In the genomic region with DNA sequence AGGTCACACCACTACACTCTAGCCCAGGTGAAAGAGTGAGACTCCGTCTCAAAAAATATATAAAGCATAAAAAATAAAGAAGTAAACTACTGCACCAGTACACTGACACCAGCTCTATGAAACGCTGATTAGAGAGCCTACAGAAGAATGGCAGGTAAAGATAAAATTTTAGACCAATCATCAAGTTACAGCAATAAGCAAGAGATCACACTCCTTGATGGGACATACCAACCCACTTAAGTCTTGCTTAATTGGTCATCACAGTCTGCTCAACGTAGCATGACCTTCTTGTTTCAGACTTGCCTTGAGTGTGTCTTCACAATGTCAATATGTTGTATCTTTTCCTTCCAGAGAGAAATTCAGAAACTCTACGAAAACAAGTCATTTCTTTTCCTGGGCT, we compare ENCODE assay signal across 32 cellular contexts.
"Had no signal": no experiment of that assay in that cellular context is flagged by ENCODE, and none has a peak within 500 bp of the region (broad histone marks: within the 10 kb centered on the region; RNA-seq: fewer than 3 reads in every experiment).

No MANE protein-coding gene starts in this region.

- DNase-seq: activated CD4-positive, alpha-beta T cell treated with anti-CD3 and anti-CD28 coated beads, Interleukin-2, amount 10 ng/mL, durations not matched to agents 7 days and 5 days; activated CD4-positive, alpha-beta T cell treated with anti-CD3 and anti-CD28 coated beads, Interleukin-2, amount 50 U/mL, for 48 hours; activated CD8-positive, alpha-beta memory T cell treated with anti-CD3 and anti-CD28 coated beads for 24 hours; activated CD8-positive, alpha-beta memory T cell treated with anti-CD3 and anti-CD28 coated beads, Interleukin-2, amount 10 ng/mL, durations not matched to agents 7 days and 5 days; activated CD8-positive, alpha-beta memory T cell treated with anti-CD3 and anti-CD28 coated beads, Interleukin-2, amount 50 U/mL, for 48 hours; activated gamma-delta T cell treated with Interleukin-2 at 50 U/mL for 16 hours; activated naive CD4-positive, alpha-beta T cell treated with anti-CD3 and anti-CD28 coated beads for 36 hours; activated T-cell treated with anti-CD3 and anti-CD28 coated beads, Interleukin-2, amount 50 U/mL, for 1 hour; amniotic stem cell; aorta; brain microvascular endothelial cell; central memory CD4-positive, alpha-beta T cell; Kasumi-1; KG1; MG63; NCI-H1092; NCI-H1436 treated with DMSO at 0.1 percent for 48 hours; NCI-H1694 treated with DMSO at 0.1 percent for 48 hours; NCI-H2029; NCI-H2171; NCI-H510A; NCI-H526; NCI-H748 treated with DMSO at 0.1 percent for 48 hours; NK-92 treated with Interleukin-12 subunit alpha and Interleukin-12 subunit beta, amount 100 ng/mL, for 24 hours; PC-3; Peyer's patch; RPMI8226; SHP77 treated with DMSO at 0.1 percent for 48 hours; SK-N-SH had no signal

- ATAC-seq: activated CD8-positive, alpha-beta memory T cell treated with anti-CD3 and anti-CD28 coated beads, Interleukin-2, amount 10 ng/mL, durations not matched to agents 7 days and 5 days; activated naive CD4-positive, alpha-beta T cell treated with anti-CD3 and anti-CD28 coated beads, Interleukin-2, amount 50 U/mL, for 72 hours; PC-3 had no signal

- H3K4me3 Mint-ChIP-seq: activated CD4-positive, alpha-beta T cell treated with anti-CD3 and anti-CD28 coated beads, Interleukin-2, amount 10 ng/mL, durations not matched to agents 7 days and 5 days; activated CD8-positive, alpha-beta memory T cell treated with anti-CD3 and anti-CD28 coated beads, Interleukin-2, amount 10 ng/mL, durations not matched to agents 7 days and 5 days; activated naive CD4-positive, alpha-beta T cell treated with anti-CD3 and anti-CD28 coated beads for 36 hours; T-helper 1 cell treated with Interleukin-12 subunit alpha and Interleukin-12 subunit beta and Interleukin-4 antibody, amounts not matched to agents 30 μg/mL and 1 μg/mL, for 36 hours; T-helper 2 cell treated with Interferon-gamma antibody and Interleukin-4, amounts not matched to agents 5 μg/mL and 100 μg/mL, for 36 hours had no signal

- H3K36me3 Mint-ChIP-seq: activated naive CD4-positive, alpha-beta T cell treated with anti-CD3 and anti-CD28 coated beads, Interleukin-2, amount 50 U/mL, for 72 hours had no signal

- H3K27me3 Mint-ChIP-seq: activated CD4-positive, alpha-beta T cell treated with anti-CD3 and anti-CD28 coated beads, Interleukin-2, amount 10 ng/mL, durations not matched to agents 7 days and 5 days; activated CD8-positive, alpha-beta memory T cell treated with anti-CD3 and anti-CD28 coated beads, Interleukin-2, amount 10 ng/mL, durations not matched to agents 7 days and 5 days had no signal

- H3K9me3 Mint-ChIP-seq: activated CD4-positive, alpha-beta T cell treated with anti-CD3 and anti-CD28 coated beads, Interleukin-2, amount 10 ng/mL, durations not matched to agents 7 days and 5 days; activated naive CD4-positive, alpha-beta T cell treated with anti-CD3 and anti-CD28 coated beads for 36 hours; activated naive CD4-positive, alpha-beta T cell treated with anti-CD3 and anti-CD28 coated beads, Interleukin-2, amount 50 U/mL, for 72 hours; T-helper 1 cell treated with Interleukin-12 subunit alpha and Interleukin-12 subunit beta and Interleukin-4 antibody, amounts not matched to agents 30 μg/mL and 1 μg/mL, for 36 hours; T-helper 2 cell treated with Interferon-gamma antibody and Interleukin-4, amounts not matched to agents 5 μg/mL and 100 μg/mL, for 36 hours had no signal

- H3K27ac Mint-ChIP-seq: activated CD4-positive, alpha-beta T cell treated with anti-CD3 and anti-CD28 coated beads, Interleukin-2, amount 10 ng/mL, durations not matched to agents 7 days and 5 days; activated CD8-positive, alpha-beta memory T cell treated with anti-CD3 and anti-CD28 coated beads, Interleukin-2, amount 10 ng/mL, durations not matched to agents 7 days and 5 days; activated naive CD4-positive, alpha-beta T cell treated with anti-CD3 and anti-CD28 coated beads for 36 hours; activated naive CD4-positive, alpha-beta T cell treated with anti-CD3 and anti-CD28 coated beads, Interleukin-2, amount 50 U/mL, for 72 hours; T-helper 1 cell treated with Interleukin-12 subunit alpha and Interleukin-12 subunit beta and Interleukin-4 antibody, amounts not matched to agents 30 μg/mL and 1 μg/mL, for 36 hours; T-helper 2 cell treated with Interferon-gamma antibody and Interleukin-4, amounts not matched to agents 5 μg/mL and 100 μg/mL, for 36 hours had no signal

- H3K4me1 Mint-ChIP-seq: activated CD4-positive, alpha-beta T cell treated with anti-CD3 and anti-CD28 coated beads, Interleukin-2, amount 10 ng/mL, durations not matched to agents 7 days and 5 days; activated CD8-positive, alpha-beta memory T cell treated with anti-CD3 and anti-CD28 coated beads, Interleukin-2, amount 10 ng/mL, durations not matched to agents 7 days and 5 days had no signal
